Comparison of ENCODE assay signal across 2 cellular contexts in the genomic region with DNA sequence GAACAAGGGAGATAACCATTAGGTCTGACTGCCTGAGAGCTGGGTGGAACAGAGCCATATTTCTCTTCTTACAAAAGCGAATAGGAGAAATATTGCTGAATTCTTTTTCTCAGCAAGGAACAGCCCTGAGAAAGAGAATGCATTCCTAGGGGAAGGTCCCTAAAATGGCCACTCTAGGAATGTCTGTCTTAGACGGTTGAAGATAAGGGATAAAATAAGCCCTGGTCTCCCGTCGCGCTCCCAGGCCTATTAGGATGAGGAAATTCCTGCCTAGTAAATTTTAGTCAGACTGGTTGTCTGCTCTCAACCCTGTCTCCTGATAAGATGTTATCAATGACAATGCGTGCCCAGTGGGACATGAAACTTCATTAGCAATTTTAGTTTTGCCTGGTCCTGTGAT.
TF ChIP-seq lines count a peak whose summit lies in the region.

No MANE protein-coding gene starts in this region.

TF ChIP-seq in GM12878, 131 proteins besides CTCF, POLR2A, EP300 and RAD21:
- TF ChIP-seq ZBTB33 (IDR thresholded peaks at IDR 0.05), result peak; percentile 76; the same call in 1 of the 2 replicates

TF ChIP-seq in K562, 482 proteins besides CTCF, POLR2A, EP300 and RAD21:
- peak; percentile 37; the same call in 1 of the 2 replicates for TF ChIP-seq ZBTB33 (CRISPR knock-in tag; IDR thresholded peaks at IDR 0.05)
